Comparison of ENCODE assay signal across 1 cellular context in genomic region chr6:155495011-155495768, GRCh38.
TF ChIP-seq lines count a peak whose summit lies in the region.

No MANE protein-coding gene starts in this region.

TF ChIP-seq in K562, 482 proteins besides CTCF, POLR2A, EP300 and RAD21 (continued from another document):
- TF ChIP-seq U2AF2 (optimal IDR thresholded peaks at IDR 0.05; ENCODE audit: low read depth, low read length) (no peak), ZNF143 (CRISPR knock-in tag; IDR thresholded peaks at IDR 0.05) (no peak), BHLHE40 (IDR thresholded peaks at IDR 0.05; ENCODE audit: low read length) (no peak), SMARCB1 (IDR thresholded peaks at IDR 0.05; ENCODE audit: insufficient read length, low read depth) (no peak), MBD1 (CRISPR knock-in tag; IDR thresholded peaks at IDR 0.05) (no peak), ZKSCAN3 (CRISPR knock-in tag; IDR thresholded peaks at IDR 0.05) (no peak), HLTF (IDR thresholded peaks at IDR 0.05) (no peak), RHOXF2B (CRISPR knock-in tag; conservative IDR thresholded peaks at IDR 0.05) (no peak), CREB1 (IDR thresholded peaks at IDR 0.05) (no peak), CREB1 (CRISPR knock-in tag; IDR thresholded peaks at IDR 0.05) (no peak), GTF2E2 (tag; IDR thresholded peaks at IDR 0.05) (no peak), ZFP36 (IDR thresholded peaks at IDR 0.05; ENCODE audit: low read depth, low read length, partially characterized antibody) (no peak), XRCC4 (IDR thresholded peaks at IDR 0.05; ENCODE audit: extremely low read depth, insufficient read depth, insufficient read length) (no peak), GMEB1 (CRISPR knock-in tag; IDR thresholded peaks at IDR 0.05) (no peak), MBD2 (IDR thresholded peaks at IDR 0.05; ENCODE audit: borderline replicate concordance, low read depth) (no peak), CCAR2 (IDR thresholded peaks at IDR 0.05; ENCODE audit: low read depth, low read length) (no peak), ZNF584 (CRISPR knock-in tag; IDR thresholded peaks at IDR 0.05; ENCODE audit: low read depth) (no peak), HDGF (IDR thresholded peaks at IDR 0.05) (no peak)
